In the genomic region with DNA sequence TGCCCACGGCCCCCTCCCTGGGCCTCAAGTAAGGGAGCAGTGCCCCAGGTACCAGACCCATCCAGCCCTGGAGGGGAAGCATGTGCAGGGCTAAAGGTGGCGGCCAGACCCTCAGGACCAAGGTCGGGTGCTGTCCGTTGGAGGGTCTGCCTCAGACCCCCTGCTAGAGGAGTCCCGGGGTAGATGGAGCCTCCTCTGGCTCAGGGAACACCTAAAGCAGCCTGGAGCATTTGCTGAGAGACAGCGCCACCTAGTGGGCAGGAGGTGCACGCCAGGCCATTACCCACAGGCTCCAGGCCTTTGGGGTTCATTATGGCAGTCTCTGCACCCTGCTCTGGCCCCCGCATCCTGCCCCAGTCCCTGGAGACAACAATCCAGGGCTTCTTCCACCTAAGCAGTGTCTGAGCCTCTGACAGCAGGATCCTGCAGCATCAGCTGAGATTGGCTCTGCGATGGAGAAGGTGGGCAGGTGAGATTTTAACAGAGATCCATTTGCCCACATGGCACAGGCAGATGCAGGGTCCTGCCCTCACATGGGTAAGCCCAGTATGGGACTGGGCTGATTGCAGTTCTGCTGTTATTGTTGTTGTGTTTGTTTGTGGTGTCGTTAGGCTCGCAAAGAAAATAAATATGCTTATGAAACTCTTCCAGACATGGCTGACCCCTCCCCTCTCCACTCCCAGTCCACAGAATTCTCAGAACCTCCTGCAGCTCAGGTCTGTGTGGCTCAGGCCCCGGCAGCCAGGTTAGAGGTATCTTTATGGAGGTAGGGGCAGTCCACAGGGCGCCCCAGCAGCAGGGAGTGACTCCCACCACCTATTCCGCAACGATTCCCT, we compare ENCODE assay signal across 8 cellular contexts. TPM values are rescaled to one million over a fixed set of nuclear protein-coding genes. Genes with fewer than 3 reads are reported as not detected.
DNase-seq lines count a peak whose midpoint lies in the region; ATAC-seq and TF ChIP-seq lines count a peak whose summit lies in the region.

No MANE protein-coding gene starts in this region.

- peaks cover 0 to 24% of the 10 kb centered on the region in 2 experiments; a peak in 1 of 3 replicates for H3K36me3 ChIP-seq in HEK293 (ENCODE audit: control insufficient read depth in 2 of 2, insufficient read depth in 1 of 2, low read length in 2 of 2)
- H3K36me3 ChIP-seq in liver (ENCODE audit: control insufficient read depth in 4 of 4, insufficient read depth in 3 of 4, low read depth in 1 of 4, low read length in 3 of 4) = peaks cover 0 to 3% (median 1%) of the 10 kb centered on the region in 4 donors

- WGBS in liver = 41% methylated on average over 15 of the region's 15 CpGs

- no peak overlapping the region for H3K9ac ChIP-seq in liver (ENCODE audit: low read depth in 1 of 2, low read length in 2 of 2)

- H3K27me3 ChIP-seq in liver (ENCODE audit: control insufficient read depth in 4 of 4, insufficient read depth in 4 of 4, low read length in 3 of 4) = no peaks in the 10 kb centered on the region

- H3K36me3 Mint-ChIP-seq in activated CD4-positive, alpha-beta T cell treated with anti-CD3 and anti-CD28 coated beads, Interleukin-2, amount 10 ng/mL, durations not matched to agents 24 days and 14 days (ENCODE audit: low read depth) = no peaks in the 10 kb centered on the region

- H3K27ac Mint-ChIP-seq in activated CD4-positive, alpha-beta T cell treated with anti-CD3 and anti-CD28 coated beads, Interleukin-2, amount 10 ng/mL, durations not matched to agents 24 days and 14 days = no peak overlapping the region

- peaks cover 2% of the 10 kb centered on the region for H3K27me3 Mint-ChIP-seq in activated CD4-positive, alpha-beta T cell treated with anti-CD3 and anti-CD28 coated beads, Interleukin-2, amount 10 ng/mL, durations not matched to agents 24 days and 14 days

- no peak for ATAC-seq in GM18519 (IDR thresholded peaks at IDR 0.05; ENCODE audit: low FRiP score, unreplicated experiment)

- H3K4me1 Mint-ChIP-seq in activated CD4-positive, alpha-beta T cell treated with anti-CD3 and anti-CD28 coated beads, Interleukin-2, amount 10 ng/mL, durations not matched to agents 24 days and 14 days = peaks cover 4% of the 10 kb centered on the region

- TF ChIP-seq CTCF in HEK293 (tag by site-specific recombination; IDR thresholded peaks at IDR 0.05) (peak; percentile 94), choroid plexus epithelial cell (conservative IDR thresholded peaks at IDR 0.05; ENCODE audit: low read depth, low read length) (peak; percentile 96), liver (IDR thresholded peaks at IDR 0.05; ENCODE audit: low read depth, low read length, missing input control) (peak; percentile 96)

- H3K4me1 ChIP-seq in HEK293 (ENCODE audit: control insufficient read depth, insufficient read depth, low read length) (no peaks in the 10 kb centered on the region), liver (ENCODE audit: control insufficient read depth in 4 of 4, insufficient read depth in 4 of 4, low read length in 3 of 4) (peaks cover 2 to 14% (median 11%) of the 10 kb centered on the region in 4 donors)

- H3K27ac ChIP-seq in HEK293 (ENCODE audit: extremely low read depth, low read depth, low read length) = no peak overlapping the region
- H3K27ac ChIP-seq in liver (ENCODE audit: low read depth in 1 of 2, low read length in 2 of 2) = peak overlapping the region in 1 of 2 donors; percentile 27

- H3K9me3 ChIP-seq in HEK293 (ENCODE audit: control insufficient read depth, insufficient read depth, low read depth, low read length) (no peaks in the 10 kb centered on the region), liver (ENCODE audit: control insufficient read depth in 4 of 4, low read length in 3 of 4) (no peaks in the 10 kb centered on the region)

- H3K9me3 Mint-ChIP-seq in activated CD4-positive, alpha-beta T cell treated with anti-CD3 and anti-CD28 coated beads, Interleukin-2, amount 10 ng/mL, durations not matched to agents 24 days and 14 days = no peaks in the 10 kb centered on the region

- peak; percentile 33 for DNase-seq in DMS53 treated with DMSO at 0.1 percent for 48 hours (lab: John Stamatoyannopoulos, UW; ENCODE audit: unreplicated experiment)
- peak; percentile 70 for DNase-seq in NCI-H345 (lab: John Stamatoyannopoulos, UW)
- DNase-seq in activated CD4-positive, alpha-beta T cell treated with anti-CD3 and anti-CD28 coated beads, Interleukin-2, amount 10 ng/mL, durations not matched to agents 24 days and 14 days = peak; percentile 96
- DNase-seq in choroid plexus epithelial cell (ENCODE audit: low read depth) = peak; percentile 79
- peak; percentile 66 to 81 (median 80) for DNase-seq in stimulated activated CD4-positive, alpha-beta T cell treated with anti-CD3 and anti-CD28 coated beads, TNF-alpha, amount 100 ng/mL, for 48 hours (ENCODE audit: low read depth in 3 of 3)

- peak; percentile 96 to 97 for TF ChIP-seq RAD21 in liver (IDR thresholded peaks at IDR 0.05)

- H3K4me3 ChIP-seq in HEK293 (ENCODE audit: low read depth, low read length) = no peak overlapping the region
- H3K4me3 ChIP-seq in choroid plexus epithelial cell (ENCODE audit: low read depth, low read length) = no peak overlapping the region
- no peak overlapping the region for H3K4me3 ChIP-seq in liver (ENCODE audit: low read depth in 1 of 3, low read length in 3 of 3)

- POLR2A ChIA-PET in HEK293 (lab: Yijun Ruan, JAX) = interaction anchor here (0.8 kb wide), 1 partner anchor 83 kb away, joined by 4 read pairs; no protein-coding TSS in a partner anchor

- H3K4me3 Mint-ChIP-seq in activated CD4-positive, alpha-beta T cell treated with anti-CD3 and anti-CD28 coated beads, Interleukin-2, amount 10 ng/mL, durations not matched to agents 24 days and 14 days = no peak overlapping the region

- intact Hi-C loops in activated CD4-positive, alpha-beta T cell treated with anti-CD3 and anti-CD28 coated beads, Interleukin-2, amount 10 ng/mL, durations not matched to agents 24 days and 14 days (cut with micrococcal nuclease) = loop anchor here (1.0 to 10.0 kb wide), 5 partner anchors 45 to 373 kb away; a partner anchor contains a TSS

- CTCF ChIA-PET in HEK293 (lab: Yijun Ruan, JAX) = interaction anchor here (0.6 to 11.5 kb wide), 27 partner anchors 8 to 285 kb away, joined by 3 to 135 read pairs (median 5); no protein-coding TSS in a partner anchor

TF ChIP-seq in HEK293, 187 proteins besides CTCF, POLR2A, EP300 and RAD21 (continues in another document):
- TF ChIP-seq GLIS1 (tag by site-specific recombination; IDR thresholded peaks at IDR 0.05) = peak; percentile 56
- TF ChIP-seq GLIS2 (tag by site-specific recombination; IDR thresholded peaks at IDR 0.05) = peak; percentile 75; the same call in 1 of the 2 replicates
- TF ChIP-seq ZBTB48 (tag by site-specific recombination; IDR thresholded peaks at IDR 0.05) = peak; percentile 73
- no peak for TF ChIP-seq KLF8 (tag by site-specific recombination; IDR thresholded peaks at IDR 0.05)
- peak; percentile 29; the same call in 1 of the 2 replicates for TF ChIP-seq ZIC2 (tag by site-specific recombination; IDR thresholded peaks at IDR 0.05)
- TF ChIP-seq ZNF830 (tag by site-specific recombination; IDR thresholded peaks at IDR 0.05; ENCODE audit: low read depth) = no peak
- no peak for TF ChIP-seq SALL2 (tag by site-specific recombination; IDR thresholded peaks at IDR 0.05; ENCODE audit: borderline replicate concordance)
- TF ChIP-seq ZNF654 (tag by site-specific recombination; IDR thresholded peaks at IDR 0.05; ENCODE audit: low read depth) = peak; percentile 85
- no peak for TF ChIP-seq ZNF394 (tag by site-specific recombination; IDR thresholded peaks at IDR 0.05; ENCODE audit: borderline replicate concordance)

TF ChIP-seq in liver, 16 proteins besides CTCF, POLR2A, EP300 and RAD21:
- TF ChIP-seq HNF4A (conservative IDR thresholded peaks at IDR 0.05) = no peak
- TF ChIP-seq, protein P1, sequence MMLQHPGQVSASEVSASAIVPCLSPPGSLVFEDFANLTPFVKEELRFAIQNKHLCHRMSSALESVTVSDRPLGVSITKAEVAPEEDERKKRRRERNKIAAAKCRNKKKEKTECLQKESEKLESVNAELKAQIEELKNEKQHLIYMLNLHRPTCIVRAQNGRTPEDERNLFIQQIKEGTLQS (IDR thresholded peaks at IDR 0.05) = no peak
- TF ChIP-seq JUND (IDR thresholded peaks at IDR 0.05) = no peak
- TF ChIP-seq HNF4G (IDR thresholded peaks at IDR 0.05) = no peak
- TF ChIP-seq TAF1 (conservative IDR thresholded peaks at IDR 0.05) = no peak

RNA-seq across cellular contexts. Expression of a gene that starts 42.4 kb away (rescaled TPM):
- 5.8 and 7.3 TPM in 2 replicates for total RNA-seq in activated CD4-positive, alpha-beta T cell treated with anti-CD3 and anti-CD28 coated beads, Interleukin-2, amount 10 ng/mL, durations not matched to agents 24 days and 14 days
- total RNA-seq in liver = 10 to 100 TPM in 1 of 2 donors, 1 to 10 TPM in 1; 8.6 to 10.6 TPM
- polyA plus RNA-seq in liver = 10 to 100 TPM in 1 of 2 donors, 1 to 10 TPM in 1; 6.7 to 10.6 TPM

RNA-seq across cellular contexts. Expression of a gene that starts 43.9 kb away (rescaled TPM):
- 42.1 and 43.8 TPM in 2 replicates for total RNA-seq in activated CD4-positive, alpha-beta T cell treated with anti-CD3 and anti-CD28 coated beads, Interleukin-2, amount 10 ng/mL, durations not matched to agents 24 days and 14 days
- 10 to 100 TPM in 1 of 2 donors, 1 to 10 TPM in 1; 8.0 to 13.4 TPM for total RNA-seq in liver
- polyA plus RNA-seq in liver = 1 to 10 TPM; 3.1 to 9.6 TPM

Comparison
In these comparisons a context has a peak if more than half of its experiments do, and no peak if none do; other contexts are left out.
1. DNase-seq: peak in every context shown above with its lines; median percentile 96 in activated CD4-positive, alpha-beta T cell treated with anti-CD3 and anti-CD28 coated beads, Interleukin-2, amount 10 ng/mL, durations not matched to agents 24 days and 14 days; 80 in stimulated activated CD4-positive, alpha-beta T cell treated with anti-CD3 and anti-CD28 coated beads, TNF-alpha, amount 100 ng/mL, for 48 hours; 79 in choroid plexus epithelial cell; 70 in NCI-H345; 33 in DMS53 treated with DMSO at 0.1 percent for 48 hours.